15 cellular contexts compared by ENCODE assay signal in the genomic region with DNA sequence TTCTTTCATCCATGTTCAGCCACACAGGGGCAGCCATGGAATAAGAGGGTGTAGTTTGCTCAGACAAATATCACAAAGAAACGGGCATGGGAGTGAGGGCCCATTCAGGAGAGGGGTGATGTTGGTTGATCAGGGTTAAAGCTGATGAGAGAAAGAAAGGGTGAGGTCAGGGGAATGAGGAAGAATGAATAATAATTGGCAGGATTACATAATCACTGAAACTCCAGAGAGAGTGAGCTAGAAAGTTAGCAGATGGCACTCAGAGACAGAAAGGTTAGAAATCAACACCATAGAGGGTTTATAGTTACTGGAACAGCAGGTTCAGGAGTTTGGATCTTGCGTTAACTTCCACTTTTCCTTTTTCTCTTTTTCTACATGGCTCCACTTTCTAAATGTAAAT.
"Had no signal": no experiment of that assay in that cellular context is flagged by ENCODE, and none has a peak within 500 bp of the region (broad histone marks: within the 10 kb centered on the region; RNA-seq: fewer than 3 reads in every experiment).

No MANE protein-coding gene starts in this region.

- DNase-seq: activated CD4-positive, CD25-positive, alpha-beta regulatory T cell treated with anti-CD3 and anti-CD28 coated beads, Interleukin-2, amount 50 U/mL, for 72 hours; activated naive CD4-positive, alpha-beta T cell treated with anti-CD3 and anti-CD28 coated beads, Interleukin-2, amount 50 U/mL, for 16 hours; activated T-cell treated with anti-CD3 and anti-CD28 coated beads, Interleukin-2, amount 50 U/mL, for 1 hour; adrenal gland; dorsolateral prefrontal cortex; endodermal cell; erythroblast; stimulated activated CD4-positive, alpha-beta T cell treated with anti-CD3 and anti-CD28 coated beads, Interleukin-12 subunit alpha, Interleukin-12 subunit beta, amount 100 ng/mL, for 4 hours; stimulated activated CD4-positive, alpha-beta T cell treated with anti-CD3 and anti-CD28 coated beads, Interleukin-2, amount 100 ng/mL, for 24 hours; stomach; T1000; testis; upper lobe of right lung had no signal

- H3K4me3 ChIP-seq: adrenal gland, cardiac muscle cell, dorsolateral prefrontal cortex, lung, stomach, testis, upper lobe of right lung had no signal

- ATAC-seq: upper lobe of right lung had no signal
